ENCODE assay signal across 8 cellular contexts in the genomic region with DNA sequence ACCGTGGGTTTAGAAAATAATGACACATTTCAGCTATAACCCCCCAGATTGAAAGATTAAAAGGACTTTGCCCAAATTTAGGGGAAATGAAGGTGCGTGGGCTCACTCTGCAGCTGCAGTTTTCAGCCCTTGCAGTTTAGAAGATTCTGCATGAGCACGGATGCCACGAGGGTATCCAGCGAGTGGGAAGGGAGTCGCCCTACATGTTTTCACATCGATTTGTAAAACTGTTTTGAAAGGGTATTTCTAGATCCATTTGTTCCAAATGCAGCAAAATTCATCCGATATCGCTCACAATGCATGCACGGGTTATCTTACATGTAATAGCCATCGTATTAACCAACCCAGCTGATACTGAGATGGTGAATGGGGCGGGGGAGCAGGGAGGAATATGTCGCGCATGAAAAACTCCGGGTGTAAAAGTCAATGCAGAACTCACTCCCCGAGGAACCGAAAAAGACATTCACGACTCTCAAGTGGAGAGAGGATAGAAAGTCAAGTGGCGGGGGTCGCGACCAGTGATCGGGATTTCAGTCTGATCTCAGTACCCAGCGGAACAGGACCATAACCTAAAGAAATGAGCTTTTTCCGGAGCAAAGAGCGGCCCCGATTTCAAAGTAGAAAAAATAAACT. TPM values are rescaled to one million over a fixed set of nuclear protein-coding genes. Genes with fewer than 3 reads are reported as not detected.
DNase-seq lines count a peak whose midpoint lies in the region; ATAC-seq and TF ChIP-seq lines count a peak whose summit lies in the region.

No MANE protein-coding gene starts in this region.

- TF ChIP-seq CTCF in esophagus squamous epithelium (IDR thresholded peaks at IDR 0.05) (no peak), GM10248 (IDR thresholded peaks at IDR 0.05; ENCODE audit: control extremely low read depth, extremely low read depth, low read depth, missing control alignments) (no peak)

- peak overlapping the region; percentile 41 for H3K9ac ChIP-seq in rectal smooth muscle tissue (ENCODE audit: low read length)

- no peak for TF ChIP-seq POLR2A in esophagus squamous epithelium (IDR thresholded peaks at IDR 0.05)

- peaks cover 8% of the 10 kb centered on the region for H3K36me3 Mint-ChIP-seq in activated CD8-positive, alpha-beta memory T cell treated with anti-CD3 and anti-CD28 coated beads, Interleukin-2, amount 10 ng/mL, durations not matched to agents 7 days and 5 days

- POLR2A ChIA-PET in GM10248 (lab: Yijun Ruan, JAX), result interaction anchor here (1.0 kb wide), 1 partner anchor 152 kb away, joined by 3 read pairs; no protein-coding TSS in a partner anchor

- H3K4me3 Mint-ChIP-seq in activated CD8-positive, alpha-beta memory T cell treated with anti-CD3 and anti-CD28 coated beads, Interleukin-2, amount 10 ng/mL, durations not matched to agents 7 days and 5 days, result peak overlapping the region; percentile 88

- H3K27ac ChIP-seq in esophagus squamous epithelium (peak overlapping the region; percentile 75 to 97 (median 94)), rectal smooth muscle tissue (ENCODE audit: low read depth, low read length) (peak overlapping the region; percentile 89)

- ATAC-seq in activated CD8-positive, alpha-beta memory T cell treated with anti-CD3 and anti-CD28 coated beads, Interleukin-2, amount 10 ng/mL, durations not matched to agents 7 days and 5 days, result no peak
- no peak for ATAC-seq in HG03175 (IDR thresholded peaks at IDR 0.05; ENCODE audit: unreplicated experiment)
- ATAC-seq in HG02798 (IDR thresholded peaks at IDR 0.05; ENCODE audit: poor library complexity, unreplicated experiment), result no peak

- H3K4me1 Mint-ChIP-seq in activated CD8-positive, alpha-beta memory T cell treated with anti-CD3 and anti-CD28 coated beads, Interleukin-2, amount 10 ng/mL, durations not matched to agents 7 days and 5 days, result peaks cover 25% of the 10 kb centered on the region

- H3K4me3 ChIP-seq in esophagus squamous epithelium (peak overlapping the region; percentile 33 to 94 (median 84)), rectal smooth muscle tissue (ENCODE audit: low read length) (peak overlapping the region; percentile 69)

- no peaks in the 10 kb centered on the region for H3K9me3 ChIP-seq in esophagus squamous epithelium

- H3K27me3 ChIP-seq in esophagus squamous epithelium, result peaks cover 0 to 98% (median 0%) of the 10 kb centered on the region in 4 donors
- H3K27me3 ChIP-seq in rectal smooth muscle tissue (ENCODE audit: control insufficient read depth, insufficient read depth, low read length), result no peaks in the 10 kb centered on the region

- H3K36me3 ChIP-seq in esophagus squamous epithelium, result no peaks in the 10 kb centered on the region
- H3K36me3 ChIP-seq in rectal smooth muscle tissue (ENCODE audit: control insufficient read depth, insufficient read depth, low read length), result no peaks in the 10 kb centered on the region

- intact Hi-C loops in esophagus squamous epithelium (cut with DNase I), result no loop called here

- peaks cover 12% of the 10 kb centered on the region for H3K27me3 Mint-ChIP-seq in activated CD8-positive, alpha-beta memory T cell treated with anti-CD3 and anti-CD28 coated beads, Interleukin-2, amount 10 ng/mL, durations not matched to agents 7 days and 5 days

- CTCF ChIA-PET in activated CD8-positive, alpha-beta memory T cell treated with anti-CD3 and anti-CD28 coated beads, Interleukin-2, amount 10 ng/mL, durations not matched to agents 7 days and 5 days (lab: Charles Lee), result interaction anchor here (1.0 to 7.0 kb wide), 17 partner anchors 8 to 399 kb away, joined by 3 to 72 read pairs (median 5); no protein-coding TSS in a partner anchor
- CTCF ChIA-PET in GM10248 (lab: Yijun Ruan, JAX), result interaction anchor here (0.8 to 2.0 kb wide), 7 partner anchors 9 to 161 kb away, joined by 3 to 18 read pairs (median 3); no protein-coding TSS in a partner anchor

- H3K27ac Mint-ChIP-seq in activated CD8-positive, alpha-beta memory T cell treated with anti-CD3 and anti-CD28 coated beads, Interleukin-2, amount 10 ng/mL, durations not matched to agents 7 days and 5 days, result peak overlapping the region; percentile 90

- H3K4me1 ChIP-seq in esophagus squamous epithelium (peaks cover 29 to 56% (median 39%) of the 10 kb centered on the region in 3 donors), rectal smooth muscle tissue (ENCODE audit: control insufficient read depth, insufficient read depth, low read length) (peaks cover 8% of the 10 kb centered on the region)

- DNase-seq in NCI-H1417 (lab: John Stamatoyannopoulos, UW), result peak in 2 of 3 experiments; percentile 41 to 62
- no peak for DNase-seq in NCI-H1417 treated with DMSO at 0.1 percent for 48 hours (lab: John Stamatoyannopoulos, UW)
- peak; percentile 57 for DNase-seq in activated CD8-positive, alpha-beta memory T cell treated with anti-CD3 and anti-CD28 coated beads, Interleukin-2, amount 10 ng/mL, durations not matched to agents 7 days and 5 days
- no peak for DNase-seq in esophagus squamous epithelium (lab: John Stamatoyannopoulos, UW)
- no peak for DNase-seq in GM10248 (ENCODE audit: extremely low spot score)

- WGBS in esophagus squamous epithelium, 2 donors, result 2 to 3% methylated on average over 25 to 26 of the region's 26 CpGs

- no peaks in the 10 kb centered on the region for H3K9me3 Mint-ChIP-seq in activated CD8-positive, alpha-beta memory T cell treated with anti-CD3 and anti-CD28 coated beads, Interleukin-2, amount 10 ng/mL, durations not matched to agents 7 days and 5 days (ENCODE audit: low read depth)

RNA-seq across cellular contexts. Expression of gene CCND2, which starts 4.9 kb away (rescaled TPM):
- total RNA-seq in activated CD8-positive, alpha-beta memory T cell treated with anti-CD3 and anti-CD28 coated beads, Interleukin-2, amount 10 ng/mL, durations not matched to agents 7 days and 5 days, result 100 to 1,000 TPM; 492 to 862 TPM
- 10 to 100 TPM; 13.9 to 49.8 (median 35.9) TPM for total RNA-seq in esophagus squamous epithelium

RNA-seq across cellular contexts. Expression of gene TIGAR, which starts 52.3 kb away (rescaled TPM):
- 10 to 100 TPM in 1 of 2 experiments, 1 to 10 TPM in 1; 7.6 to 18.1 TPM for total RNA-seq in activated CD8-positive, alpha-beta memory T cell treated with anti-CD3 and anti-CD28 coated beads, Interleukin-2, amount 10 ng/mL, durations not matched to agents 7 days and 5 days
- 1 to 10 TPM; 5.1 to 8.1 (median 5.9) TPM for total RNA-seq in esophagus squamous epithelium

Comparison
In these comparisons a context has a peak if more than half of its experiments do, and no peak if none do; other contexts are left out.
1. DNase-seq: peak in NCI-H1417 (2 of 3) and activated CD8-positive, alpha-beta memory T cell treated with anti-CD3 and anti-CD28 coated beads, Interleukin-2, amount 10 ng/mL, durations not matched to agents 7 days and 5 days (single experiment); none in NCI-H1417 treated with DMSO at 0.1 percent for 48 hours (single experiment), esophagus squamous epithelium (single experiment) and GM10248 (single experiment).
2. RNA of gene CCND2, which starts 4.9 kb away (total RNA-seq): 492 to 862 TPM in activated CD8-positive, alpha-beta memory T cell treated with anti-CD3 and anti-CD28 coated beads, Interleukin-2, amount 10 ng/mL, durations not matched to agents 7 days and 5 days; 13.9 to 49.8 TPM in esophagus squamous epithelium; every median in the first group is over 4 times any median in the second.